Comparison of ENCODE assay signal across 1 cellular context in genomic region chr15:51318382-51319150, GRCh38.
TF ChIP-seq lines count a peak whose summit lies in the region.

No MANE protein-coding gene starts in this region.

TF ChIP-seq in IMR-90, 13 proteins besides CTCF, POLR2A, EP300 and RAD21:
- TF ChIP-seq RFX5 (IDR thresholded peaks at IDR 0.05; ENCODE audit: low read depth, low read length) (no peak), CEBPB (IDR thresholded peaks at IDR 0.05; ENCODE audit: low read depth, low read length) (peak; percentile 85)
